ENCODE assay signal across 1 cellular context in the genomic region with DNA sequence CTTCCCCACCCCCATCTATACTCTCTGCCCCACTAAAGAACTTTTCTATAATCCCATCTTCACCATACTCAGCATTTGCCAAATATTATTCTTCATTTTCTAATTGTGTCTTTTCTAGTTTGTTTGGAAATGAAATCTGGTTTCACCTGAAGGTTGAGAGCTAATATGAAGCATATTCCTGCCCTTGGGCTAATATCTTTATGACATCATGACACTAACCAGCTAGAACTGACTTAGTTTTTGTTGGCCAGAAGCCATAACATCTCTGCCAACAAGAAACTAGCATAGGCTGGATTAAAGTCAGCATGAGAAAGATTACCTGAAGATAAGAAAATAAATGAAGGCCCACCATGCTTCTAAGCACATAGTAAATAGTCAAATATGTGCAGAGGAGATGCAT.
TF ChIP-seq lines count a peak whose summit lies in the region.

No MANE protein-coding gene starts in this region.

TF ChIP-seq in K562, 482 proteins besides CTCF, POLR2A, EP300 and RAD21:
- TF ChIP-seq RBM14 (IDR thresholded peaks at IDR 0.05; ENCODE audit: borderline replicate concordance, insufficient read depth, low read depth, low read length): no peak
- no peak for TF ChIP-seq GMEB1 (CRISPR knock-in tag; IDR thresholded peaks at IDR 0.05)
- no peak for TF ChIP-seq ZNF12 (CRISPR knock-in tag; IDR thresholded peaks at IDR 0.05)
- TF ChIP-seq, protein P1, sequence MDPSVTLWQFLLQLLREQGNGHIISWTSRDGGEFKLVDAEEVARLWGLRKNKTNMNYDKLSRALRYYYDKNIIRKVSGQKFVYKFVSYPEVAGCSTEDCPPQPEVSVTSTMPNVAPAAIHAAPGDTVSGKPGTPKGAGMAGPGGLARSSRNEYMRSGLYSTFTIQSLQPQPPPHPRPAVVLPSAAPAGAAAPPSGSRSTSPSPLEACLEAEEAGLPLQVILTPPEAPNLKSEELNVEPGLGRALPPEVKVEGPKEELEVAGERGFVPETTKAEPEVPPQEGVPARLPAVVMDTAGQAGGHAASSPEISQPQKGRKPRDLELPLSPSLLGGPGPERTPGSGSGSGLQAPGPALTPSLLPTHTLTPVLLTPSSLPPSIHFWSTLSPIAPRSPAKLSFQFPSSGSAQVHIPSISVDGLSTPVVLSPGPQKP (CRISPR knock-in tag; IDR thresholded peaks at IDR 0.05): no peak
- peak; percentile 9; the same call in 1 of the 2 replicates for TF ChIP-seq NFIC (IDR thresholded peaks at IDR 0.05)
- no peak for TF ChIP-seq CAMTA2 (CRISPR knock-in tag; conservative IDR thresholded peaks at IDR 0.05)
- no peak for TF ChIP-seq POLR3G (IDR thresholded peaks at IDR 0.05; ENCODE audit: extremely low read depth, insufficient read length, insufficient replicate concordance)
